In genomic region chr12:14129601-14130178, GRCh38 we compare ENCODE assay signal across 26 cellular contexts.
"Had no signal": no experiment of that assay in that cellular context is flagged by ENCODE, and none has a peak within 500 bp of the region (broad histone marks: within the 10 kb centered on the region; RNA-seq: fewer than 3 reads in every experiment).

No MANE protein-coding gene starts in this region.

- H3K9me3 Mint-ChIP-seq: activated CD4-positive, alpha-beta T cell treated with anti-CD3 and anti-CD28 coated beads, Interleukin-2, amount 10 ng/mL, durations not matched to agents 7 days and 5 days; activated CD8-positive, alpha-beta T cell treated with anti-CD3 and anti-CD28 coated beads for 36 hours had no signal

- DNase-seq: activated CD4-positive, alpha-beta T cell treated with anti-CD3 and anti-CD28 coated beads, Interleukin-2, amount 10 ng/mL, durations not matched to agents 7 days and 5 days; activated CD4-positive, CD25-positive, alpha-beta regulatory T cell treated with anti-CD3 and anti-CD28 coated beads, Interleukin-2, amount 50 U/mL, for 72 hours; activated CD8-positive, alpha-beta memory T cell treated with anti-CD3 and anti-CD28 coated beads, Interleukin-2, amount 10 ng/mL, durations not matched to agents 7 days and 5 days; activated CD8-positive, alpha-beta T cell treated with anti-CD3 and anti-CD28 coated beads for 36 hours; activated effector memory CD4-positive, alpha-beta T cell treated with anti-CD3 and anti-CD28 coated beads, Interleukin-2, amount 50 U/mL, for 16 hours; activated naive CD4-positive, alpha-beta T cell treated with anti-CD3 and anti-CD28 coated beads, Interleukin-2, amount 10 ng/mL, durations not matched to agents 7 days and 5 days; activated T-cell treated with anti-CD3 and anti-CD28 coated beads for 4 hours; body of pancreas; dermis blood vessel endothelial cell; effector memory CD4-positive, alpha-beta T cell; foreskin melanocyte; immature natural killer cell; kidney glomerular epithelial cell; left lung; natural killer cell; retina; sigmoid colon; stimulated activated CD4-positive, alpha-beta T cell treated with anti-CD3 and anti-CD28 coated beads, Interleukin-15, amount 100 ng/mL, for 24 hours; stimulated activated naive CD4-positive, alpha-beta T cell treated with Interleukin-2 at 50 U/mL for 16 hours; T-helper 1 cell; tibial artery; WERI-Rb-1 had no signal

- H3K4me3 ChIP-seq: body of pancreas, hepatocyte, left lung, lung, sigmoid colon, smooth muscle cell, tibial artery had no signal

- H2AFZ ChIP-seq: hepatocyte had no signal

- H3K79me2 ChIP-seq: hepatocyte had no signal

- H3K4me1 Mint-ChIP-seq: activated CD4-positive, alpha-beta T cell treated with anti-CD3 and anti-CD28 coated beads, Interleukin-2, amount 10 ng/mL, durations not matched to agents 7 days and 5 days; activated CD8-positive, alpha-beta memory T cell treated with anti-CD3 and anti-CD28 coated beads, Interleukin-2, amount 10 ng/mL, durations not matched to agents 7 days and 5 days; activated naive CD4-positive, alpha-beta T cell treated with anti-CD3 and anti-CD28 coated beads, Interleukin-2, amount 10 ng/mL, durations not matched to agents 7 days and 5 days; immature natural killer cell; natural killer cell had no signal

- H3K4me3 Mint-ChIP-seq: activated CD4-positive, alpha-beta T cell treated with anti-CD3 and anti-CD28 coated beads, Interleukin-2, amount 10 ng/mL, durations not matched to agents 7 days and 5 days; activated CD8-positive, alpha-beta memory T cell treated with anti-CD3 and anti-CD28 coated beads, Interleukin-2, amount 10 ng/mL, durations not matched to agents 7 days and 5 days; activated CD8-positive, alpha-beta T cell treated with anti-CD3 and anti-CD28 coated beads for 36 hours; activated naive CD4-positive, alpha-beta T cell treated with anti-CD3 and anti-CD28 coated beads, Interleukin-2, amount 10 ng/mL, durations not matched to agents 7 days and 5 days; immature natural killer cell; natural killer cell had no signal

- ATAC-seq: activated CD8-positive, alpha-beta memory T cell treated with anti-CD3 and anti-CD28 coated beads, Interleukin-2, amount 10 ng/mL, durations not matched to agents 7 days and 5 days; activated CD8-positive, alpha-beta T cell treated with anti-CD3 and anti-CD28 coated beads for 36 hours; body of pancreas; left lung; natural killer cell had no signal

- H3K27ac ChIP-seq: body of pancreas, hepatocyte, left lung, neutrophil, sigmoid colon, tibial artery, WERI-Rb-1 had no signal

- H3K36me3 ChIP-seq: left lung, neutrophil, sigmoid colon, tibial artery, WERI-Rb-1 had no signal

- H3K27me3 ChIP-seq: body of pancreas, hepatocyte, left lung, neutrophil, sigmoid colon, tibial artery had no signal

- H3K9me3 ChIP-seq: body of pancreas, neutrophil, sigmoid colon had no signal

- H3K36me3 Mint-ChIP-seq: activated CD8-positive, alpha-beta memory T cell treated with anti-CD3 and anti-CD28 coated beads, Interleukin-2, amount 10 ng/mL, durations not matched to agents 7 days and 5 days; activated naive CD4-positive, alpha-beta T cell treated with anti-CD3 and anti-CD28 coated beads, Interleukin-2, amount 10 ng/mL, durations not matched to agents 7 days and 5 days; immature natural killer cell; natural killer cell had no signal

- H3K4me2 ChIP-seq: hepatocyte, smooth muscle cell had no signal

- H3K27ac Mint-ChIP-seq: activated CD4-positive, alpha-beta T cell treated with anti-CD3 and anti-CD28 coated beads, Interleukin-2, amount 10 ng/mL, durations not matched to agents 7 days and 5 days; activated CD8-positive, alpha-beta memory T cell treated with anti-CD3 and anti-CD28 coated beads, Interleukin-2, amount 10 ng/mL, durations not matched to agents 7 days and 5 days; activated CD8-positive, alpha-beta T cell treated with anti-CD3 and anti-CD28 coated beads for 36 hours; activated naive CD4-positive, alpha-beta T cell treated with anti-CD3 and anti-CD28 coated beads, Interleukin-2, amount 10 ng/mL, durations not matched to agents 7 days and 5 days; immature natural killer cell; natural killer cell had no signal

- H3K4me1 ChIP-seq: body of pancreas, left lung, sigmoid colon, tibial artery had no signal
